24 cellular contexts compared by ENCODE assay signal in genomic region chr4:80004319-80004718, GRCh38.
"Had no signal": no experiment of that assay in that cellular context is flagged by ENCODE, and none has a peak within 500 bp of the region (broad histone marks: within the 10 kb centered on the region; RNA-seq: fewer than 3 reads in every experiment).

No MANE protein-coding gene starts in this region.

- H3K27ac Mint-ChIP-seq: dendritic cell treated with granulocyte-macrophage colony-stimulating factor and Interleukin-4, amounts not matched to agents 40 ng/mL and 50 ng/mL, for 4 days; naive thymus-derived CD4-positive, alpha-beta T cell had no signal

- DNase-seq: effector memory CD8-positive, alpha-beta T cell; foreskin melanocyte; head of caudate nucleus; kidney; left cardiac atrium; left ventricle myocardium inferior; naive thymus-derived CD4-positive, alpha-beta T cell; ovary; sigmoid colon; stimulated activated CD4-positive, alpha-beta T cell treated with anti-CD3 and anti-CD28 coated beads, Interleukin-2, amount 100 ng/mL, for 24 hours; stimulated activated CD4-positive, alpha-beta T cell treated with anti-CD3 and anti-CD28 coated beads, Interleukin-4, amount 100 ng/mL, for 4 hours; stimulated activated naive CD4-positive, alpha-beta T cell; stomach; substantia nigra; trophoblast cell had no signal

- FAIRE-seq: colon, endothelial cell of umbilical vein had no signal

- H3K4me3 Mint-ChIP-seq: dendritic cell treated with granulocyte-macrophage colony-stimulating factor and Interleukin-4, amounts not matched to agents 40 ng/mL and 50 ng/mL, for 4 days; effector memory CD8-positive, alpha-beta T cell; neural crest cell had no signal

- ATAC-seq: effector memory CD8-positive, alpha-beta T cell; left cardiac atrium; naive thymus-derived CD4-positive, alpha-beta T cell had no signal

- H3K27ac ChIP-seq: hepatocyte, left ventricle myocardium inferior, ovary, right atrium auricular region, sigmoid colon, skin epidermis, stomach, thoracic aorta had no signal

- H3K27me3 ChIP-seq: hepatocyte, ovary, right atrium auricular region, sigmoid colon, stomach had no signal

- H3K4me3 ChIP-seq: hepatocyte, left ventricle myocardium inferior, lung, ovary, right atrium auricular region, sigmoid colon, skin epidermis, stomach, thoracic aorta had no signal

- H3K36me3 ChIP-seq: ovary, right atrium auricular region, thoracic aorta had no signal

- H3K4me1 Mint-ChIP-seq: neural crest cell had no signal

- H3K9me3 ChIP-seq: ovary had no signal

- H3K27me3 Mint-ChIP-seq: dendritic cell treated with granulocyte-macrophage colony-stimulating factor and Interleukin-4, amounts not matched to agents 40 ng/mL and 50 ng/mL, for 4 days; effector memory CD8-positive, alpha-beta T cell; naive thymus-derived CD4-positive, alpha-beta T cell had no signal
